In the genomic region with DNA sequence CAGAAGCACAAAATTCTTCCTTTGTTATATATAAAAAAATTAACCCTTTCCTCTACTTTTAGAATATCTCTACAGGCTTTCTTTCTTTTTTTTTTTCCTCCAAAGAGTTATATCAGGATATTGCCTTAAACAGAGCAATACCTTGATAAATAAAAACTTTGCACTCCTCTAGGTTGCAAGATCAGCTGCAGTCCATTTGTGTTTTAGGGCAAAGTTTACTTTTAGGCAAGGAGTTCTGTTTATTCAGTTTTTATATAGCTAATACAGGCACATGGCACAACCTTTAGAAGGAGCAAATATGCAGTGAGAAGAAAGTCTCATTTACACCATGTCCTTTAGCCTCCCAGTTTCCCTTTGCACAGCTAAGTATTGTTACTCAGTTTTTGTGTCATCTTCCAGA, we compare ENCODE assay signal across 21 cellular contexts. TPM values are rescaled to one million over a fixed set of nuclear protein-coding genes. Genes with fewer than 3 reads are reported as not detected.
"Had no signal": no experiment of that assay in that cellular context is flagged by ENCODE, and none has a peak within 500 bp of the region (broad histone marks: within the 10 kb centered on the region; RNA-seq: fewer than 3 reads in every experiment).

No MANE protein-coding gene starts in this region.

- H3K36me3 ChIP-seq: gastrocnemius medialis had no signal

- H3K27me3 ChIP-seq: esophagus squamous epithelium, gastrocnemius medialis, hepatocyte had no signal

- DNase-seq: dermis blood vessel endothelial cell; dorsolateral prefrontal cortex; effector CD4-positive, alpha-beta T cell; effector memory CD4-positive, alpha-beta T cell; esophagus squamous epithelium; gastrocnemius medialis; glutamatergic neuron; head of caudate nucleus; hypothalamus; immature natural killer cell; kidney; kidney glomerular epithelial cell; left ventricle myocardium inferior; lower lobe of right lung; mesenchymal stem cell; mucosa of descending colon; naive B cell had no signal

- H3K4me3 ChIP-seq: coronary artery, dorsolateral prefrontal cortex, esophagus squamous epithelium, gastrocnemius medialis, hepatocyte, left ventricle myocardium inferior, lower lobe of right lung, mucosa of descending colon had no signal

- H3K4me1 ChIP-seq: esophagus squamous epithelium, gastrocnemius medialis, lower lobe of right lung had no signal

- ATAC-seq: esophagus mucosa, gastrocnemius medialis, lower lobe of right lung had no signal

- H3K27ac ChIP-seq: coronary artery, dorsolateral prefrontal cortex, esophagus squamous epithelium, gastrocnemius medialis, hepatocyte, left ventricle myocardium inferior, lower lobe of right lung had no signal

RNA-seq across cellular contexts. Expression of a gene that starts 10.3 kb away (rescaled TPM):
- total RNA-seq: myocyte had no signal
